In the genomic region with DNA sequence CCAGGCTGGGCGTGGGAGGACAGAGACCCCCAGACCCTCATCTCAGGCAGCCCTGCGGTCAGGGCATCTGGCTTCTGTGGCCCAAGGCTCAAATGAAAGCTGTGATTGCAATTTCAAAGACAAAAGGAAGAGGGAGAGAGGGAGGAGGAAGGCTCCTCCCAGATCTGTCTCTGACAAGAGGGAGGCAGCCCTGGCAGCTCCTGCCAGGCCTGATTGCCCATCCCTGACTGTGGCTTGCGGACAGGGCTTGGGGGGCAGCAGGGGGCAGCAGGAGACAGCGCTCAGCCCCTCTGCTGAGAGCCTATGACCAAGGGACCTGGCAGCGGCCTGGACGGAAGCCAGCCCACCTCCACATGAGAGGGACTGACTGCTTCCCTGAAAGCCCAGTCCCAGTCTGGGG, we compare ENCODE assay signal across 9 cellular contexts.
DNase-seq lines count a peak whose midpoint lies in the region; ATAC-seq, FAIRE-seq and TF ChIP-seq lines count a peak whose summit lies in the region.
"Had no signal": no experiment of that assay in that cellular context is flagged by ENCODE, and none has a peak within 500 bp of the region (broad histone marks: within the 10 kb centered on the region; RNA-seq: fewer than 3 reads in every experiment).

No MANE protein-coding gene starts in this region.

- TF ChIP-seq EP300 in A549 (IDR thresholded peaks at IDR 0.05) = no peak

- TF ChIP-seq POLR2A in A549 (IDR thresholded peaks at IDR 0.05; ENCODE audit: low read length) = no peak
- no peak for TF ChIP-seq POLR2A in GM18505 (IDR thresholded peaks at IDR 0.05; ENCODE audit: borderline replicate concordance, extremely low read depth, insufficient read depth, insufficient read length)

- peak; percentile 77 to 91 for ATAC-seq in A549
- ATAC-seq in GM18517 (IDR thresholded peaks at IDR 0.05; ENCODE audit: unreplicated experiment) = no peak
- ATAC-seq in GM18505 (IDR thresholded peaks at IDR 0.05; ENCODE audit: unreplicated experiment) = no peak

- H3K4me3 ChIP-seq in A549 (no peak overlapping the region), dorsolateral prefrontal cortex (peak overlapping the region in 24 of 59 donors; percentile 1 to 42 (median 24))

- peaks cover 21% of the 10 kb centered on the region for H3K4me1 ChIP-seq in A549

- H3K4me2 ChIP-seq in A549 = 0 out of 3 replicates have a peak overlapping the region, but pooled peaks have one; percentile 32

- TF ChIP-seq CTCF in A549 (IDR thresholded peaks at IDR 0.05) = peak; percentile 15; the same call in 1 of the 3 replicates
- TF ChIP-seq CTCF in GM10266 (IDR thresholded peaks at IDR 0.05; ENCODE audit: control insufficient read depth, insufficient read depth, low read depth, missing control alignments) = peak; percentile 33
- peak in 11 of 56 donors; percentile 7 to 35 (median 17) for TF ChIP-seq CTCF in dorsolateral prefrontal cortex (IDR thresholded peaks at IDR 0.05 in 54 of 56, conservative IDR thresholded peaks at IDR 0.05 in 2 of 56; ENCODE audit: low read depth in 1 of 56, partially characterized antibody in 56 of 56)

- no peaks in the 10 kb centered on the region for H3K9me3 ChIP-seq in A549

- POLR2A ChIA-PET in A549 (lab: Yijun Ruan, JAX) = no interaction called here

- H3K27ac ChIP-seq in A549 (peak overlapping the region in 1 of 2 experiments; percentile 64; a peak in 3 of 6 replicates), dorsolateral prefrontal cortex (peak overlapping the region in 56 of 59 donors; percentile 3 to 90 (median 72))

- H3K27me3 ChIP-seq in dorsolateral prefrontal cortex = peaks cover 0 to 3% (median 0%) of the 10 kb centered on the region in 45 donors

- DNase-seq in A549 (ENCODE audit: low read depth in 1 of 2, low spot score in 1 of 2) = peak; percentile 45 to 68
- peak; percentile 59 for DNase-seq in GM10266 (ENCODE audit: extremely low spot score)
- DNase-seq in NCI-H460 (ENCODE audit: extremely low read depth, low read depth) = peak; percentile 36
- DNase-seq in dorsolateral prefrontal cortex = no peak
- DNase-seq in kidney glomerular epithelial cell (lab: John Stamatoyannopoulos, UW) = no peak
- no peak for DNase-seq in NCI-H446 treated with DMSO at 0.1 percent for 48 hours (lab: John Stamatoyannopoulos, UW)
- DNase-seq: naive B cell had no signal

- TF ChIP-seq RAD21 in A549 (conservative IDR thresholded peaks at IDR 0.05 in 1 of 2, IDR thresholded peaks at IDR 0.05 in 1 of 2) = peak; percentile 51 to 57; a peak in 4 of 5 replicates

- WGBS in A549 (ENCODE audit: missing lambda C conversion rate) = 32% methylated on average over 6 of the region's 6 CpGs

- intact Hi-C loops in dorsolateral prefrontal cortex (cut with DNase I) = no loop called here

- CTCF ChIA-PET in A549 (lab: Yijun Ruan, JAX) = interaction anchor here (0.6 to 0.9 kb wide), 2 partner anchors 23 to 481 kb away, joined by 3 read pairs; no protein-coding TSS in a partner anchor

- FAIRE-seq in A549 (lab: Jason Lieb, UNC) = no peak

TF ChIP-seq in A549, 52 proteins besides CTCF, POLR2A, EP300 and RAD21:
- TF ChIP-seq SMC3 (IDR thresholded peaks at IDR 0.05) (0 out of 3 replicates have a peak, but pooled peaks have one; percentile 6), CBX8 (IDR thresholded peaks at IDR 0.05) (no peak), GATA3 (IDR thresholded peaks at IDR 0.05; ENCODE audit: borderline replicate concordance) (no peak)

Comparison
In these comparisons a context has a peak if more than half of its experiments do, and no peak if none do; other contexts are left out.
1. ATAC-seq: peak in A549 (2 of 2); none in GM18517 (single experiment) and GM18505 (single experiment).
2. DNase-seq: peak in A549 (2 of 2), GM10266 (single experiment) and NCI-H460 (single experiment); none in dorsolateral prefrontal cortex (0 of 10), kidney glomerular epithelial cell (single experiment) and NCI-H446 treated with DMSO at 0.1 percent for 48 hours (single experiment).